1 cellular context compared by ENCODE assay signal in the genomic region with DNA sequence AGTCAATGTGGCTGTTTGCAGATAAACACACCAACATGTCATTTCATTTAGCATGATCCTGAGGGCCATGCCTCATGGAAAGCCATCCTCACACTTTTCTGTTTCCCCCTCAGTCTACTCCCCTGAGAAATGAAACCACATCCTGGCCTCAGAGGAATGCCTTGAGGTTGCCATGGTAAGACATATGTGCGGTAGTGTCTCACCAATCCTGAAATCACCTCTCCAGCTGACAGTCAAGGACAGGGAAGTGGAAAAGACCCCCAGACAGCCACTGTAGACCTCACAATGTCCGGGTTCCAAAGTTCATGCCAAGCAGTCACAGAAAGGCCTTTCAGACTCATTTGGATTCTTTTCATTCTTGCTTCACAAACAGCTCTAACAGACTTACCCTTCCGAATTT.
TF ChIP-seq lines count a peak whose summit lies in the region.

No MANE protein-coding gene starts in this region.

TF ChIP-seq in GM23338, 12 proteins besides CTCF, POLR2A, EP300 and RAD21 (continued from another document):
- TF ChIP-seq, protein P1, sequence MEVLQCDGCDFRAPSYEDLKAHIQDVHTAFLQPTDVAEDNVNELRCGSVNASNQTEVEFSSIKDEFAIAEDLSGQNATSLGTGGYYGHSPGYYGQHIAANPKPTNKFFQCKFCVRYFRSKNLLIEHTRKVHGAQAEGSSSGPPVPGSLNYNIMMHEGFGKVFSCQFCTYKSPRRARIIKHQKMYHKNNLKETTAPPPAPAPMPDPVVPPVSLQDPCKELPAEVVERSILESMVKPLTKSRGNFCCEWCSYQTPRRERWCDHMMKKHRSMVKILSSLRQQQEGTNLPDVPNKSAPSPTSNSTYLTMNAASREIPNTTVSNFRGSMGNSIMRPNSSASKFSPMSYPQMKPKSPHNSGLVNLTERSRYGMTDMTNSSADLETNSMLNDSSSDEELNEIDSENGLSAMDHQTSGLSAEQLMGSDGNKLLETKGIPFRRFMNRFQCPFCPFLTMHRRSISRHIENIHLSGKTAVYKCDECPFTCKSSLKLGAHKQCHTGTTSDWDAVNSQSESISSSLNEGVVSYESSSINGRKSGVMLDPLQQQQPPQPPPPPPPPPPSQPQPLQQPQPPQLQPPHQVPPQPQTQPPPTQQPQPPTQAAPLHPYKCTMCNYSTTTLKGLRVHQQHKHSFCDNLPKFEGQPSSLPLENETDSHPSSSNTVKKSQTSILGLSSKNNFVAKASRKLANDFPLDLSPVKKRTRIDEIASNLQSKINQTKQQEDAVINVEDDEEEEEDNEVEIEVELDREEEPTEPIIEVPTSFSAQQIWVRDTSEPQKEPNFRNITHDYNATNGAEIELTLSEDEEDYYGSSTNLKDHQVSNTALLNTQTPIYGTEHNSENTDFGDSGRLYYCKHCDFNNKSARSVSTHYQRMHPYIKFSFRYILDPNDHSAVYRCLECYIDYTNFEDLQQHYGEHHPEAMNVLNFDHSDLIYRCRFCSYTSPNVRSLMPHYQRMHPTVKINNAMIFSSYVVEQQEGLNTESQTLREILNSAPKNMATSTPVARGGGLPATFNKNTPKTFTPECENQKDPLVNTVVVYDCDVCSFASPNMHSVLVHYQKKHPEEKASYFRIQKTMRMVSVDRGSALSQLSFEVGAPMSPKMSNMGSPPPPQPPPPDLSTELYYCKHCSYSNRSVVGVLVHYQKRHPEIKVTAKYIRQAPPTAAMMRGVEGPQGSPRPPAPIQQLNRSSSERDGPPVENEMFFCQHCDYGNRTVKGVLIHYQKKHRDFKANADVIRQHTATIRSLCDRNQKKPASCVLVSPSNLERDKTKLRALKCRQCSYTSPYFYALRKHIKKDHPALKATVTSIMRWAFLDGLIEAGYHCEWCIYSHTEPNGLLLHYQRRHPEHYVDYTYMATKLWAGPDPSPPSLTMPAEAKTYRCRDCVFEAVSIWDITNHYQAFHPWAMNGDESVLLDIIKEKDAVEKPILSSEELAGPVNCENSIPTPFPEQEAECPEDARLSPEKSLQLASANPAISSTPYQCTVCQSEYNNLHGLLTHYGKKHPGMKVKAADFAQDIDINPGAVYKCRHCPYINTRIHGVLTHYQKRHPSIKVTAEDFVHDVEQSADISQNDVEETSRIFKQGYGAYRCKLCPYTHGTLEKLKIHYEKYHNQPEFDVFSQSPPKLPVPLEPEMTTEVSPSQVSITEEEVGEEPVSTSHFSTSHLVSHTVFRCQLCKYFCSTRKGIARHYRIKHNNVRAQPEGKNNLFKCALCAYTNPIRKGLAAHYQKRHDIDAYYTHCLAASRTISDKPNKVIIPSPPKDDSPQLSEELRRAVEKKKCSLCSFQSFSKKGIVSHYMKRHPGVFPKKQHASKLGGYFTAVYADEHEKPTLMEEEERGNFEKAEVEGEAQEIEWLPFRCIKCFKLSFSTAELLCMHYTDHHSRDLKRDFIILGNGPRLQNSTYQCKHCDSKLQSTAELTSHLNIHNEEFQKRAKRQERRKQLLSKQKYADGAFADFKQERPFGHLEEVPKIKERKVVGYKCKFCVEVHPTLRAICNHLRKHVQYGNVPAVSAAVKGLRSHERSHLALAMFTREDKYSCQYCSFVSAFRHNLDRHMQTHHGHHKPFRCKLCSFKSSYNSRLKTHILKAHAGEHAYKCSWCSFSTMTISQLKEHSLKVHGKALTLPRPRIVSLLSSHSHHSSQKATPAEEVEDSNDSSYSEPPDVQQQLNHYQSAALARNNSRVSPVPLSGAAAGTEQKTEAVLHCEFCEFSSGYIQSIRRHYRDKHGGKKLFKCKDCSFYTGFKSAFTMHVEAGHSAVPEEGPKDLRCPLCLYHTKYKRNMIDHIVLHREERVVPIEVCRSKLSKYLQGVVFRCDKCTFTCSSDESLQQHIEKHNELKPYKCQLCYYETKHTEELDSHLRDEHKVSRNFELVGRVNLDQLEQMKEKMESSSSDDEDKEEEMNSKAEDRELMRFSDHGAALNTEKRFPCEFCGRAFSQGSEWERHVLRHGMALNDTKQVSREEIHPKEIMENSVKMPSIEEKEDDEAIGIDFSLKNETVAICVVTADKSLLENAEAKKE (CRISPR knock-in tag; IDR thresholded peaks at IDR 0.05), result no peak
- TF ChIP-seq, protein P2, sequence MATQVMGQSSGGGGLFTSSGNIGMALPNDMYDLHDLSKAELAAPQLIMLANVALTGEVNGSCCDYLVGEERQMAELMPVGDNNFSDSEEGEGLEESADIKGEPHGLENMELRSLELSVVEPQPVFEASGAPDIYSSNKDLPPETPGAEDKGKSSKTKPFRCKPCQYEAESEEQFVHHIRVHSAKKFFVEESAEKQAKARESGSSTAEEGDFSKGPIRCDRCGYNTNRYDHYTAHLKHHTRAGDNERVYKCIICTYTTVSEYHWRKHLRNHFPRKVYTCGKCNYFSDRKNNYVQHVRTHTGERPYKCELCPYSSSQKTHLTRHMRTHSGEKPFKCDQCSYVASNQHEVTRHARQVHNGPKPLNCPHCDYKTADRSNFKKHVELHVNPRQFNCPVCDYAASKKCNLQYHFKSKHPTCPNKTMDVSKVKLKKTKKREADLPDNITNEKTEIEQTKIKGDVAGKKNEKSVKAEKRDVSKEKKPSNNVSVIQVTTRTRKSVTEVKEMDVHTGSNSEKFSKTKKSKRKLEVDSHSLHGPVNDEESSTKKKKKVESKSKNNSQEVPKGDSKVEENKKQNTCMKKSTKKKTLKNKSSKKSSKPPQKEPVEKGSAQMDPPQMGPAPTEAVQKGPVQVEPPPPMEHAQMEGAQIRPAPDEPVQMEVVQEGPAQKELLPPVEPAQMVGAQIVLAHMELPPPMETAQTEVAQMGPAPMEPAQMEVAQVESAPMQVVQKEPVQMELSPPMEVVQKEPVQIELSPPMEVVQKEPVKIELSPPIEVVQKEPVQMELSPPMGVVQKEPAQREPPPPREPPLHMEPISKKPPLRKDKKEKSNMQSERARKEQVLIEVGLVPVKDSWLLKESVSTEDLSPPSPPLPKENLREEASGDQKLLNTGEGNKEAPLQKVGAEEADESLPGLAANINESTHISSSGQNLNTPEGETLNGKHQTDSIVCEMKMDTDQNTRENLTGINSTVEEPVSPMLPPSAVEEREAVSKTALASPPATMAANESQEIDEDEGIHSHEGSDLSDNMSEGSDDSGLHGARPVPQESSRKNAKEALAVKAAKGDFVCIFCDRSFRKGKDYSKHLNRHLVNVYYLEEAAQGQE (IDR thresholded peaks at IDR 0.05; ENCODE audit: unreplicated experiment), result no peak
- no peak for TF ChIP-seq EZH2phosphoT487 (IDR thresholded peaks at IDR 0.05; ENCODE audit: unreplicated experiment)
- no peak for TF ChIP-seq EZH2 (IDR thresholded peaks at IDR 0.05; ENCODE audit: low read depth, unreplicated experiment)
